In the genomic region with DNA sequence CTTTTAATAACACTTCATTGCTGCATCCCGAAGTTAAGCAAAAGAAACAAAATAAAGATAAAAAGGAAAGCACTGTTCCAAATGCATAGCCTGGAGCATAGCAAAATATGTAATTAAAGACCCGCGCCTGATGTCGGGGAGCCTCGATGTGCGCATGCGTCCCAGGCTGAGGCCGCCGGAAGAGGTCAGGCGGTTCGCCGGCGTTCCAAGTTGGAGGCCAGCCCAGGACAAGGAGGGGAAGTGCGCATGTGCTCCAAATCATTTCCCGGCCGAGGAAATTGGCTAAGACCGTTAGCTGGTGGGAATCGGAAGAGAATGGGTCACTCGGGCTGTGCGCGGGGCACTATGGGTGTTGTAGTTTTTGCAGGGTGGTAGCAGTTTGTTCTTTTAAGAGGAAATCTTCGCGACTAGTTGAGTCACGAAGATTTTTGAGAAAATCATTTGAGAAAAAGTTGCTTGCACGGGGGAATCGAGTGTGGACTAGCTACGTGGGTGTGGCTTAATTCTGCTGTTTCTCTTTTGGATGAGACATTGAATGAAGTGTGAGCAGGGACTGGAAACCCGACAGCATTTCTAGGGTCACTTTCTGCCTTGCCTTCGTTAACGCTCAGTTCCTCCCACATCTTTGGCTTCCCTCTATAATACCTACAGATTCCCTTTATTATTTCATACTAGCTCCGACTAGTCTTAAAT, we compare ENCODE assay signal across 8 cellular contexts. TPM values are rescaled to one million over a fixed set of nuclear protein-coding genes. Genes with fewer than 3 reads are reported as not detected.
DNase-seq lines count a peak whose midpoint lies in the region; ATAC-seq and TF ChIP-seq lines count a peak whose summit lies in the region.

No MANE protein-coding gene starts in this region.

- H3K36me3 ChIP-seq in esophagus (ENCODE audit: control insufficient read depth in 2 of 2, insufficient read depth in 2 of 2, low read length in 1 of 2): no peaks in the 10 kb centered on the region

- no peak for TF ChIP-seq CTCF in GM12864 (IDR thresholded peaks at IDR 0.05; ENCODE audit: low read depth, low read length, missing control alignments)

- H3K9me3 ChIP-seq in esophagus (ENCODE audit: control insufficient read depth in 2 of 2, insufficient read depth in 1 of 2, low read depth in 1 of 2, low read length in 1 of 2): no peaks in the 10 kb centered on the region

- H3K27me3 ChIP-seq in esophagus (ENCODE audit: control insufficient read depth in 1 of 2, insufficient read depth in 2 of 2, low read length in 2 of 2): no peaks in the 10 kb centered on the region

- H3K4me3 ChIP-seq in GM12864 (ENCODE audit: low read depth, low read length) (peak overlapping the region; percentile 53), esophagus (ENCODE audit: low read depth in 1 of 2, low read length in 2 of 2) (peak overlapping the region; percentile 24 to 25)

- DNase-seq in GM12864 (ENCODE audit: low read depth): peak; percentile 50
- peak; percentile 94 for DNase-seq in HK-2 (ENCODE audit: unreplicated experiment)
- DNase-seq in activated T-cell treated with anti-CD3 and anti-CD28 coated beads, Interleukin-2, amount 50 U/mL, for 48 hours: peak; percentile 83 to 84
- peak; percentile 95 for DNase-seq in mucosa of gallbladder (ENCODE audit: low spot score)
- DNase-seq in stimulated activated CD8-positive, alpha-beta memory T cell treated with anti-CD3 and anti-CD28 coated beads, Interleukin-2, amount 100 ng/mL, for 48 hours (ENCODE audit: low read depth in 2 of 2): peak; percentile 62 to 66

- peak overlapping the region in 1 of 2 donors; percentile 14 for H3K27ac ChIP-seq in esophagus (ENCODE audit: low read depth in 2 of 2, low read length in 1 of 2)

- ATAC-seq in GM18858 (IDR thresholded peaks at IDR 0.05; ENCODE audit: unreplicated experiment): no peak

- 7 to 8% methylated on average over 31 of the region's 31 CpGs for WGBS in esophagus, 2 donors

- peaks cover 0 to 2% of the 10 kb centered on the region in 2 donors for H3K4me1 ChIP-seq in esophagus (ENCODE audit: control insufficient read depth in 2 of 2, insufficient read depth in 2 of 2, low read length in 1 of 2)

TF ChIP-seq in PFSK-1, 5 proteins besides CTCF, POLR2A, EP300 and RAD21:
- TF ChIP-seq SIN3A (IDR thresholded peaks at IDR 0.05; ENCODE audit: borderline replicate concordance, insufficient read depth, low read length): no peak
- TF ChIP-seq REST (IDR thresholded peaks at IDR 0.05; ENCODE audit: insufficient read depth in 1 of 2, low read depth in 2 of 2, low read length in 2 of 2): no peak
- peak; percentile 49; the same call in 1 of the 2 replicates for TF ChIP-seq POLR2AphosphoS5 (IDR thresholded peaks at IDR 0.05; ENCODE audit: low read depth, low read length)
- no peak for TF ChIP-seq TAF1 (IDR thresholded peaks at IDR 0.05; ENCODE audit: borderline replicate concordance, insufficient read depth, low read length)
TF ChIP-seq in PFSK-1: peak in this region for 1.

RNA-seq across cellular contexts. Expression of gene CD1D, which starts 31.0 kb away (rescaled TPM):
- not detected for polyA plus RNA-seq in PFSK-1 (2012; ENCODE audit: insufficient read length, low read depth)
- under 1 TPM; 0.27 to 0.47 TPM for polyA plus RNA-seq in esophagus
- 7.2 TPM for total RNA-seq in mucosa of gallbladder
